ENCODE assay signal across 24 cellular contexts in genomic region chr16:68155425-68155824, GRCh38.
DNase-seq lines count a peak whose midpoint lies in the region; ATAC-seq and TF ChIP-seq lines count a peak whose summit lies in the region.
"Had no signal": no experiment of that assay in that cellular context is flagged by ENCODE, and none has a peak within 500 bp of the region (broad histone marks: within the 10 kb centered on the region; RNA-seq: fewer than 3 reads in every experiment).

No MANE protein-coding gene starts in this region.

- no peak for DNase-seq in T-helper 2 cell treated with Interferon-gamma antibody and Interleukin-4, amounts not matched to agents 5 μg/mL and 100 μg/mL, for 36 hours (ENCODE audit: low spot score)
- no peak for DNase-seq in T-helper 2 cell
- DNase-seq in G401 (ENCODE audit: low spot score): peak; percentile 48
- no peak for DNase-seq in effector memory CD4-positive, alpha-beta T cell
- DNase-seq in nephron progenitor cell: no peak
- DNase-seq in HAP-1 (ENCODE audit: low spot score in 2 of 2): no peak
- DNase-seq in SIG-M5 treated with dmso at 0.1 percent for 504 hours (lab: John Stamatoyannopoulos, UW; ENCODE audit: unreplicated experiment): no peak
- DNase-seq: activated B cell treated with CpG ODN at 0.5 μM for 24 hours; Calu3; colonic mucosa; EL; endodermal cell; esophagus squamous epithelium; gastrocnemius medialis; NCI-H524 treated with DMSO at 0.1 percent for 48 hours; stimulated activated CD4-positive, alpha-beta T cell treated with anti-CD3 and anti-CD28 coated beads, Interleukin-4, amount 100 ng/mL, for 4 hours; trophoblast cell had no signal

- H3K27ac Mint-ChIP-seq in T-helper 2 cell treated with Interferon-gamma antibody and Interleukin-4, amounts not matched to agents 5 μg/mL and 100 μg/mL, for 36 hours: peak overlapping the region; percentile 23
- H3K27ac Mint-ChIP-seq in nephron progenitor cell: peak overlapping the region; percentile 73
- H3K27ac Mint-ChIP-seq: activated B cell treated with CpG ODN at 0.5 μM for 24 hours, endodermal cell, GM23338 had no signal

- TF ChIP-seq CTCF in nephron progenitor cell (IDR thresholded peaks at IDR 0.05): no peak

- peaks cover 13% of the 10 kb centered on the region for H3K36me3 ChIP-seq in effector memory CD4-positive, alpha-beta T cell (ENCODE audit: control insufficient read depth, insufficient read depth, low read length)
- H3K36me3 ChIP-seq in HAP-1 (replicated peaks): peaks cover 15% of the 10 kb centered on the region
- H3K36me3 ChIP-seq: colonic mucosa had no signal

- no peaks in the 10 kb centered on the region for H3K9me3 ChIP-seq in effector memory CD4-positive, alpha-beta T cell (ENCODE audit: control insufficient read depth, low read length)
- H3K9me3 ChIP-seq in HAP-1: no peaks in the 10 kb centered on the region
- H3K9me3 ChIP-seq: A549, colonic mucosa, esophagus squamous epithelium, gastrocnemius medialis had no signal

- no peak overlapping the region for H3K4me3 Mint-ChIP-seq in T-helper 2 cell treated with Interferon-gamma antibody and Interleukin-4, amounts not matched to agents 5 μg/mL and 100 μg/mL, for 36 hours
- no peak overlapping the region for H3K4me3 Mint-ChIP-seq in nephron progenitor cell
- H3K4me3 Mint-ChIP-seq: activated B cell treated with CpG ODN at 0.5 μM for 24 hours, B cell, brain, endodermal cell, GM23338 had no signal

- H3K4me3 ChIP-seq in effector memory CD4-positive, alpha-beta T cell (ENCODE audit: insufficient read depth, low read depth, low read length, poor library complexity, severe bottlenecking): no peak overlapping the region
- H3K4me3 ChIP-seq in HAP-1: no peak overlapping the region
- H3K4me3 ChIP-seq: A549, colonic mucosa, esophagus squamous epithelium, gastrocnemius medialis, GM23338, SK-N-MC had no signal

- no peak for ATAC-seq in GM19023 (IDR thresholded peaks at IDR 0.05; ENCODE audit: unreplicated experiment)
- ATAC-seq: A549, gastrocnemius medialis, GM23338 had no signal

- peaks cover 9% of the 10 kb centered on the region for H3K4me1 Mint-ChIP-seq in T-helper 2 cell treated with Interferon-gamma antibody and Interleukin-4, amounts not matched to agents 5 μg/mL and 100 μg/mL, for 36 hours (ENCODE audit: low read depth)
- H3K4me1 Mint-ChIP-seq in nephron progenitor cell: peaks cover 10% of the 10 kb centered on the region
- H3K4me1 Mint-ChIP-seq: brain, endodermal cell, GM23338 had no signal

- H3K27me3 Mint-ChIP-seq in T-helper 2 cell treated with Interferon-gamma antibody and Interleukin-4, amounts not matched to agents 5 μg/mL and 100 μg/mL, for 36 hours (ENCODE audit: low read depth): no peaks in the 10 kb centered on the region
- H3K27me3 Mint-ChIP-seq in nephron progenitor cell (ENCODE audit: low read depth, poor library complexity): no peaks in the 10 kb centered on the region
- H3K27me3 Mint-ChIP-seq: activated B cell treated with CpG ODN at 0.5 μM for 24 hours, B cell, brain had no signal

- no peaks in the 10 kb centered on the region for H3K4me1 ChIP-seq in effector memory CD4-positive, alpha-beta T cell (ENCODE audit: control insufficient read depth, insufficient read depth, low read length, poor library complexity, severe bottlenecking)
- H3K4me1 ChIP-seq in HAP-1: no peaks in the 10 kb centered on the region
- H3K4me1 ChIP-seq: A549, colonic mucosa, esophagus squamous epithelium had no signal

- in situ Hi-C loops in G401 (cut with HindIII; ENCODE audit: low sequenced_read_pairs): no loop called here
- in situ Hi-C loops in HAP-1 (cut with MboI; ENCODE audit: low sequenced_read_pairs): no loop called here

- no peaks in the 10 kb centered on the region for H3K27me3 ChIP-seq in effector memory CD4-positive, alpha-beta T cell (replicated peaks; ENCODE audit: control insufficient read depth, insufficient read depth, low read length, poor library complexity, severe bottlenecking)
- no peaks in the 10 kb centered on the region for H3K27me3 ChIP-seq in HAP-1 (ENCODE audit: low read depth)
- H3K27me3 ChIP-seq: colonic mucosa, esophagus squamous epithelium, gastrocnemius medialis had no signal

- peaks cover 40% of the 10 kb centered on the region for H3K36me3 Mint-ChIP-seq in T-helper 2 cell treated with Interferon-gamma antibody and Interleukin-4, amounts not matched to agents 5 μg/mL and 100 μg/mL, for 36 hours (ENCODE audit: low read depth)
- peaks cover 11% of the 10 kb centered on the region for H3K36me3 Mint-ChIP-seq in nephron progenitor cell (ENCODE audit: low read depth)

- peak overlapping the region; percentile 15 for H3K27ac ChIP-seq in effector memory CD4-positive, alpha-beta T cell (ENCODE audit: insufficient read depth, low read length, poor library complexity, severe bottlenecking)
- H3K27ac ChIP-seq: A549, colonic mucosa, esophagus squamous epithelium, HL-60, SK-N-MC had no signal

- no peaks in the 10 kb centered on the region for H3K9me3 Mint-ChIP-seq in T-helper 2 cell treated with Interferon-gamma antibody and Interleukin-4, amounts not matched to agents 5 μg/mL and 100 μg/mL, for 36 hours
- no peaks in the 10 kb centered on the region for H3K9me3 Mint-ChIP-seq in nephron progenitor cell
- H3K9me3 Mint-ChIP-seq: activated B cell treated with CpG ODN at 0.5 μM for 24 hours, brain, endodermal cell, GM23338 had no signal
